Comparison of ENCODE assay signal across 8 cellular contexts in genomic region chr20:63521602-63522001, GRCh38. TPM values are rescaled to one million over a fixed set of nuclear protein-coding genes. Genes with fewer than 3 reads are reported as not detected.
DNase-seq lines count a peak whose midpoint lies in the region; ATAC-seq and TF ChIP-seq lines count a peak whose summit lies in the region.

No MANE protein-coding gene starts in this region.

- peak overlapping the region; percentile 90 for H3K14ac ChIP-seq in neuronal stem cell (ENCODE audit: low read length)

- H2AFZ ChIP-seq in fibroblast of lung (ENCODE audit: low read length) (no peak overlapping the region), neuronal stem cell (ENCODE audit: low read length) (no peak overlapping the region)

- peaks cover 3% of the 10 kb centered on the region for H3K9me3 Mint-ChIP-seq in CD4-positive, alpha-beta T cell

- TF ChIP-seq CTCF in CD4-positive, alpha-beta T cell (IDR thresholded peaks at IDR 0.05): no peak
- TF ChIP-seq CTCF in fibroblast of lung (conservative IDR thresholded peaks at IDR 0.05 in 1 of 2, IDR thresholded peaks at IDR 0.05 in 1 of 2; ENCODE audit: low read depth in 1 of 2, low read length in 2 of 2): no peak

- no peak overlapping the region for H3K27ac Mint-ChIP-seq in CD4-positive, alpha-beta T cell

- peak overlapping the region; percentile 43 for H4K8ac ChIP-seq in neuronal stem cell (ENCODE audit: low read depth, low read length)

- no peak for DNase-seq in CD4-positive, alpha-beta T cell
- DNase-seq in SJSA1 (ENCODE audit: low read depth in 1 of 2, low spot score in 2 of 2) (no peak), fibroblast of lung (ENCODE audit: low read depth in 2 of 2) (no peak), neuronal stem cell (ENCODE audit: low spot score) (no peak), cerebellum (ENCODE audit: low spot score) (no peak), T1000 (lab: John Stamatoyannopoulos, UW) (no peak)

- H2BK12ac ChIP-seq in neuronal stem cell (ENCODE audit: low read length): no peak overlapping the region

- no peak for ATAC-seq in CD4-positive, alpha-beta T cell (ENCODE audit: poor library complexity)
- ATAC-seq in GM19023 (IDR thresholded peaks at IDR 0.05; ENCODE audit: unreplicated experiment) (no peak), GM18909 (IDR thresholded peaks at IDR 0.05; ENCODE audit: poor library complexity, unreplicated experiment) (no peak)

- H3K4me3 Mint-ChIP-seq in CD4-positive, alpha-beta T cell: peak overlapping the region; percentile 78

- peaks cover 14% of the 10 kb centered on the region for H3K79me2 ChIP-seq in fibroblast of lung (ENCODE audit: control insufficient read depth, insufficient read depth, low read length)

- H2BK15ac ChIP-seq in neuronal stem cell (ENCODE audit: low read length): no peak overlapping the region

- H3K4me1 ChIP-seq in SJSA1 (replicated peaks) (peaks cover 17% of the 10 kb centered on the region), fibroblast of lung (ENCODE audit: control insufficient read depth, extremely low read depth, insufficient read depth, low read length) (peaks cover 2% of the 10 kb centered on the region), neuronal stem cell (ENCODE audit: control insufficient read depth in 2 of 2, insufficient read depth in 1 of 2, low read depth in 1 of 2, low read length in 2 of 2) (peaks cover 13 to 15% of the 10 kb centered on the region in 2 donors)

- CTCF ChIA-PET in CD4-positive, alpha-beta T cell (lab: Charles Lee): interaction anchor here (1.5 to 2.4 kb wide), 3 partner anchors 16 to 517 kb away, joined by 3 to 18 read pairs (median 9); partner anchors contain the start of gene PTK6

- H3K9ac ChIP-seq in fibroblast of lung (ENCODE audit: insufficient read depth, low read length) (peak overlapping the region; percentile 81), neuronal stem cell (ENCODE audit: low read depth, low read length, poor library complexity) (peak overlapping the region; percentile 98)

- WGBS in neuronal stem cell (ENCODE audit: extremely low coverage in 2 of 2, insufficient read length in 2 of 2, insufficient replicate concordance in 1 of 2), 2 donors: no CpG with 5 or more reads among the region's 23 CpGs

- no peak overlapping the region for H2BK120ac ChIP-seq in neuronal stem cell (ENCODE audit: low read depth, low read length)

- H3K27ac ChIP-seq in CD4-positive, alpha-beta T cell (ENCODE audit: low read depth, low read length): no peak overlapping the region
- H3K27ac ChIP-seq in SJSA1 (peak overlapping the region; percentile 90; the same call in 1 of the 2 replicates), fibroblast of lung (ENCODE audit: insufficient read depth, low read length) (peak overlapping the region; percentile 79), neuronal stem cell (replicated peaks; ENCODE audit: low read length) (no peak overlapping the region)

- peaks cover 13% of the 10 kb centered on the region for H3K4me1 Mint-ChIP-seq in CD4-positive, alpha-beta T cell (ENCODE audit: low read depth)

- H3K27me3 Mint-ChIP-seq in CD4-positive, alpha-beta T cell: no peaks in the 10 kb centered on the region

- peak overlapping the region; percentile 97 for H2AK5ac ChIP-seq in neuronal stem cell (ENCODE audit: low read depth, low read length)

- no peak overlapping the region for H3K4ac ChIP-seq in neuronal stem cell (ENCODE audit: low read length)

- H3K23ac ChIP-seq in neuronal stem cell (ENCODE audit: low read depth, low read length, poor library complexity): peak overlapping the region; percentile 37

- peaks cover 29% of the 10 kb centered on the region for H3K36me3 Mint-ChIP-seq in CD4-positive, alpha-beta T cell (ENCODE audit: low read depth)

- intact Hi-C loops in CD4-positive, alpha-beta T cell (cut with DNase I, micrococcal nuclease): loop anchor here in 1 of 2 experiments (2.0 to 5.0 kb wide), 2 partner anchors 15 to 131 kb away; partner anchors contain the start of genes PTK6 and STMN3

- H3K79me1 ChIP-seq in neuronal stem cell (ENCODE audit: low read depth, low read length): peaks cover 22% of the 10 kb centered on the region

- POLR2A ChIA-PET in CD4-positive, alpha-beta T cell (lab: Charles Lee): interaction anchor here (0.6 to 4.0 kb wide), 35 partner anchors 9 to 728 kb away, joined by 3 to 71 read pairs (median 4); partner anchors contain the start of genes ARFRP1, GMEB2, HELZ2 and LIME1

- H3K4me2 ChIP-seq in fibroblast of lung (ENCODE audit: extremely low read depth, insufficient read depth, low read length) (peak overlapping the region; percentile 75), neuronal stem cell (ENCODE audit: insufficient read depth, low read length, poor library complexity, severe bottlenecking) (peak overlapping the region; percentile 96)

- no peaks in the 10 kb centered on the region for H4K20me1 ChIP-seq in fibroblast of lung (ENCODE audit: control insufficient read depth, extremely low read depth, insufficient read depth, low read length)

- H3K18ac ChIP-seq in neuronal stem cell (ENCODE audit: low read length): peak overlapping the region; percentile 99

- H3K36me3 ChIP-seq in SJSA1 (peaks cover 26% of the 10 kb centered on the region), fibroblast of lung (ENCODE audit: control insufficient read depth, insufficient read depth, low read length) (peaks cover 5% of the 10 kb centered on the region), neuronal stem cell (replicated peaks in 1 of 2; ENCODE audit: control insufficient read depth in 2 of 2, insufficient read depth in 2 of 2, low read length in 2 of 2) (peaks cover 19 to 50% of the 10 kb centered on the region in 2 donors)

- H2BK5ac ChIP-seq in neuronal stem cell (ENCODE audit: low read length): peak overlapping the region; percentile 71

- no peaks in the 10 kb centered on the region for H3K27me3 ChIP-seq in CD4-positive, alpha-beta T cell (ENCODE audit: control insufficient read depth, insufficient read depth, low read length)
- H3K27me3 ChIP-seq in SJSA1 (replicated peaks) (no peaks in the 10 kb centered on the region), fibroblast of lung (ENCODE audit: control insufficient read depth, insufficient read depth, low read length) (no peaks in the 10 kb centered on the region), neuronal stem cell (ENCODE audit: control insufficient read depth in 3 of 3, insufficient read depth in 3 of 3, low read depth in 1 of 3, low read length in 3 of 3) (peaks cover 0 to 3% (median 0%) of the 10 kb centered on the region in 3 experiments)

- H3K9me3 ChIP-seq in CD4-positive, alpha-beta T cell (ENCODE audit: control insufficient read depth, low read length): no peaks in the 10 kb centered on the region
- H3K9me3 ChIP-seq in SJSA1 (replicated peaks) (peaks cover 5% of the 10 kb centered on the region; the same call in 1 of the 2 replicates), fibroblast of lung (ENCODE audit: control insufficient read depth, insufficient read depth, low read depth, low read length) (no peaks in the 10 kb centered on the region), neuronal stem cell (replicated peaks in 1 of 2; ENCODE audit: control insufficient read depth in 2 of 2, insufficient read depth in 1 of 2, low read depth in 1 of 2, low read length in 2 of 2) (peaks cover 12 to 20% of the 10 kb centered on the region in 2 donors)

- H3K4me3 ChIP-seq in SJSA1 (peak overlapping the region; percentile 91), fibroblast of lung (replicated peaks in 1 of 4; ENCODE audit: control extremely low read depth in 1 of 4, insufficient read depth in 1 of 4, low read depth in 3 of 4, low read length in 4 of 4) (peak overlapping the region; percentile 69 to 92 (median 92)), neuronal stem cell (ENCODE audit: low read length in 2 of 2) (peak overlapping the region; percentile 92 to 99)

- H4K91ac ChIP-seq in neuronal stem cell (ENCODE audit: low read depth, low read length, poor library complexity): peak overlapping the region; percentile 99

RNA-seq across cellular contexts. Expression of gene PPDPF, which starts 1.0 kb away (rescaled TPM):
- 100 to 1,000 TPM; 249 to 251 TPM for total RNA-seq in CD4-positive, alpha-beta T cell
- 47.2 and 56.7 TPM in 2 replicates for total RNA-seq in SJSA1 (2014; rRNA removed; shearing (Covaris generic))
- 39.5 and 58.0 TPM in 2 replicates for total RNA-seq in fibroblast of lung
- 29.7 and 34.0 TPM in 2 replicates for polyA plus RNA-seq in fibroblast of lung
- 352 and 430 TPM in 2 replicates for polyA plus RNA-seq in fibroblast of lung (2012)
- 38.1 and 71.2 TPM in 2 replicates for polyA minus RNA-seq in fibroblast of lung (ENCODE audit: low replicate concordance)
- polyA plus RNA-seq in neuronal stem cell (2013, experiment 1 of 2): 310 TPM
- 296 TPM for polyA plus RNA-seq in neuronal stem cell (2013, experiment 2 of 2)
- total RNA-seq in cerebellum: 48.6 TPM

RNA-seq across cellular contexts. Expression of gene PTK6, which starts 15.6 kb away (rescaled TPM):
- total RNA-seq in CD4-positive, alpha-beta T cell: under 1 TPM; 0.19 to 0.22 TPM
- total RNA-seq in SJSA1 (2014; rRNA removed; shearing (Covaris generic)): not detected in 2 replicates
- under 0.01 and 0.17 TPM in 2 replicates for total RNA-seq in fibroblast of lung
- polyA plus RNA-seq in fibroblast of lung: not detected in 2 replicates
- polyA plus RNA-seq in fibroblast of lung (2012): 0.05 and 0.07 TPM in 2 replicates
- polyA minus RNA-seq in fibroblast of lung (ENCODE audit: low replicate concordance): not detected in 2 replicates
- not detected for polyA plus RNA-seq in neuronal stem cell (2013, experiment 1 of 2)
- not detected for polyA plus RNA-seq in neuronal stem cell (2013, experiment 2 of 2)
- not detected for total RNA-seq in cerebellum

RNA-seq across cellular contexts. Expression of gene EEF1A2, which starts 22.7 kb away (rescaled TPM):
- 1 to 10 TPM in 1 of 2 experiments, under 1 TPM in 1; 0.92 to 1.1 TPM for total RNA-seq in CD4-positive, alpha-beta T cell
- total RNA-seq in SJSA1 (2014; rRNA removed; shearing (Covaris generic)): 5.2 and 13.0 TPM in 2 replicates
- total RNA-seq in fibroblast of lung: 1.7 and 2.6 TPM in 2 replicates
- polyA plus RNA-seq in fibroblast of lung: 0.16 and 0.46 TPM in 2 replicates
- polyA plus RNA-seq in fibroblast of lung (2012): 0.52 and 1.7 TPM in 2 replicates
- 5.9 TPM in 1 of 2 replicates, not detected in the other for polyA minus RNA-seq in fibroblast of lung (ENCODE audit: low replicate concordance)
- 0.57 TPM for polyA plus RNA-seq in neuronal stem cell (2013, experiment 1 of 2)
- polyA plus RNA-seq in neuronal stem cell (2013, experiment 2 of 2): 0.96 TPM
- 78.4 TPM for total RNA-seq in cerebellum

RNA-seq across cellular contexts. Expression of gene SRMS, which starts 25.9 kb away (rescaled TPM):
- total RNA-seq in CD4-positive, alpha-beta T cell: not detected
- not detected in 2 replicates for total RNA-seq in SJSA1 (2014; rRNA removed; shearing (Covaris generic))
- total RNA-seq in fibroblast of lung (not detected in 2 replicates), cerebellum (not detected)
- polyA plus RNA-seq in fibroblast of lung: not detected in 2 replicates
- not detected in 2 replicates for polyA plus RNA-seq in fibroblast of lung (2012)
- polyA minus RNA-seq in fibroblast of lung (ENCODE audit: low replicate concordance): not detected in 2 replicates
- not detected for polyA plus RNA-seq in neuronal stem cell (2013, experiment 1 of 2)
- not detected for polyA plus RNA-seq in neuronal stem cell (2013, experiment 2 of 2)

RNA-seq across cellular contexts. Expression of gene FNDC11, which starts 32.4 kb away (rescaled TPM):
- total RNA-seq in CD4-positive, alpha-beta T cell: 1 to 10 TPM; 1.7 to 1.8 TPM
- 0.11 TPM in 1 of 2 replicates, not detected in the other for total RNA-seq in SJSA1 (2014; rRNA removed; shearing (Covaris generic))
- total RNA-seq in fibroblast of lung (1.0 and 1.7 TPM in 2 replicates), cerebellum (0.73 TPM)
- 0.18 and 0.22 TPM in 2 replicates for polyA plus RNA-seq in fibroblast of lung
- 0.51 and 0.53 TPM in 2 replicates for polyA plus RNA-seq in fibroblast of lung (2012)
- 0.11 and 0.31 TPM in 2 replicates for polyA minus RNA-seq in fibroblast of lung (ENCODE audit: low replicate concordance)
- 7.5 TPM for polyA plus RNA-seq in neuronal stem cell (2013, experiment 1 of 2)
- polyA plus RNA-seq in neuronal stem cell (2013, experiment 2 of 2): 7.2 TPM

Comparison
In these comparisons a context has a peak if more than half of its experiments do, and no peak if none do; other contexts are left out.
1. H3K27ac ChIP-seq: peak in SJSA1 (single experiment) and fibroblast of lung (single experiment); none in CD4-positive, alpha-beta T cell (single experiment) and neuronal stem cell (single experiment).
2. Peak in every context shown above with its lines, with median percentiles within 50 percentile points of each other: H3K4me3 ChIP-seq.